22 cellular contexts compared by ENCODE assay signal in the genomic region with DNA sequence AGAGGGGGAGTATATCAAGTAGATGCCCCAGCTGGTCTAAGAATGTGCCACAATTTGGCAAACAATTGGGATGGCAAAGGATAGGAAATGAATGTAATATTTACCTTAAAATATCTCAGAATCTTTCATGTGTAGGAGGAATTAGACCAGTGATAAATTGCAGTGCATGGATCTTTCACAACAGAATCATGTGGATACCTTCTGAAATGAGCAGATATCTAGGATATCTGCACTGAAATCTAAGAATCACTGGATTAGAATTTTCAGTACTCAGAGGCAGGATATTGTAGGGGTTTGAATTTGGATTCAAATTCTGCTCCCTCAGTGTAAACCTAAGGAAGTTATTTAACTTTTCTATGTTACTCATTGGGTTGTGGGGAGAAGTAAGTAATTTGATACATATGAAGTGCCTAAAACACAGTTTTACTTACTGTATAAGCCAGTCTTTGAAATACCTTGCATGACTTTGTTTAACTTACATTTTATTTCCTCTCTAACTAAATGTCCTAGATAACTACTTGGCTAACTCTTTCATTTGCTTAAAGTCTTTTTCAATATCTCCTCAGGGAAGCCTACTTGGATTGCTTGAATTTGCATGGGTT.
"Had no signal": no experiment of that assay in that cellular context is flagged by ENCODE, and none has a peak within 500 bp of the region (broad histone marks: within the 10 kb centered on the region; RNA-seq: fewer than 3 reads in every experiment).

No MANE protein-coding gene starts in this region.

- H3K27ac Mint-ChIP-seq: activated CD8-positive, alpha-beta T cell treated with anti-CD3 and anti-CD28 coated beads, Interleukin-2, amount 10 ng/mL, durations not matched to agents 7 days and 5 days; activated naive CD8-positive, alpha-beta T cell; T-helper 17 cell; WTC11 had no signal

- H3K27me3 Mint-ChIP-seq: activated naive CD8-positive, alpha-beta T cell; T-helper 17 cell had no signal

- H3K27ac ChIP-seq: coronary artery had no signal

- H3K4me3 ChIP-seq: coronary artery had no signal

- DNase-seq: activated CD4-positive, alpha-beta T cell treated with anti-CD3 and anti-CD28 coated beads for 48 hours; activated CD4-positive, alpha-beta T cell treated with anti-CD3 and anti-CD28 coated beads, Interleukin-2, amount 50 U/mL, for 4 hours; activated CD4-positive, CD25-positive, alpha-beta regulatory T cell treated with anti-CD3 and anti-CD28 coated beads, Interleukin-2, amount 50 U/mL, for 72 hours; activated CD8-positive, alpha-beta memory T cell treated with anti-CD3 and anti-CD28 coated beads, Interleukin-2, amount 50 U/mL, for 48 hours; activated CD8-positive, alpha-beta T cell treated with anti-CD3 and anti-CD28 coated beads, Interleukin-2, amount 10 ng/mL, durations not matched to agents 7 days and 5 days; activated effector memory CD4-positive, alpha-beta T cell treated with anti-CD3 and anti-CD28 coated beads, Interleukin-2, amount 50 U/mL, for 16 hours; activated naive CD4-positive, alpha-beta T cell treated with Interleukin-2 at 50 U/mL for 16 hours; activated T-cell treated with anti-CD3 and anti-CD28 coated beads, Interleukin-2, amount 50 U/mL, for 1 hour; anterior cingulate cortex; caudate nucleus; NCI-H1048; NCI-H146; NCI-H1930; NCI-H2171; NCI-H226; NCI-H510A treated with DMSO at 0.1 percent for 48 hours; SHP77 treated with DMSO at 0.1 percent for 48 hours; T-helper 17 cell; T-helper 9 cell had no signal

- H3K4me3 Mint-ChIP-seq: activated CD8-positive, alpha-beta T cell treated with anti-CD3 and anti-CD28 coated beads, Interleukin-2, amount 10 ng/mL, durations not matched to agents 7 days and 5 days; activated naive CD8-positive, alpha-beta T cell; T-helper 17 cell; WTC11 had no signal

- ATAC-seq: activated CD8-positive, alpha-beta T cell treated with anti-CD3 and anti-CD28 coated beads, Interleukin-2, amount 10 ng/mL, durations not matched to agents 7 days and 5 days; T-helper 17 cell; WTC11 had no signal
